ENCODE assay signal across 17 cellular contexts in genomic region chr17:17941015-17941414, GRCh38. TPM values are rescaled to one million over a fixed set of nuclear protein-coding genes. Genes with fewer than 3 reads are reported as not detected.
DNase-seq lines count a peak whose midpoint lies in the region; ATAC-seq and TF ChIP-seq lines count a peak whose summit lies in the region.
"Had no signal": no experiment of that assay in that cellular context is flagged by ENCODE, and none has a peak within 500 bp of the region (broad histone marks: within the 10 kb centered on the region; RNA-seq: fewer than 3 reads in every experiment).

No MANE protein-coding gene starts in this region.

- dilution Hi-C loops in IMR-90 (cut with HindIII; ENCODE audit: low sequenced_read_pairs, unreplicated experiment), result no loop called here

- H3K9me3 Mint-ChIP-seq in mesothelial cell of epicardium (no peaks in the 10 kb centered on the region), type B pancreatic cell (no peaks in the 10 kb centered on the region)
- H3K9me3 Mint-ChIP-seq: activated naive CD4-positive, alpha-beta T cell treated with anti-CD3 and anti-CD28 coated beads, Interleukin-2, amount 50 U/mL, for 24 hours had no signal

- H3K4me2 ChIP-seq in IMR-90 (ENCODE audit: low read depth, low read length), result no peak overlapping the region; the same call in none of the 2 replicates

- peak overlapping the region; percentile 53; the same call in 2 of the 3 replicates for H2BK15ac ChIP-seq in IMR-90 (ENCODE audit: low read depth, low read length)

- H2BK120ac ChIP-seq in IMR-90 (ENCODE audit: low read depth, low read length), result peak overlapping the region; percentile 44

- peaks cover 38 to 86% of the 10 kb centered on the region in 2 experiments for H3K79me1 ChIP-seq in IMR-90 (ENCODE audit: low read depth in 1 of 2, low read length in 2 of 2)

- no peak overlapping the region for H4K8ac ChIP-seq in IMR-90 (ENCODE audit: low read depth in 2 of 2, low read length in 2 of 2)

- no peaks in the 10 kb centered on the region for H3K27me3 ChIP-seq in IMR-90 (ENCODE audit: control insufficient read depth, insufficient read depth, low read length)
- H3K27me3 ChIP-seq: BE2C had no signal

- TF ChIP-seq POLR2A in IMR-90 (IDR thresholded peaks at IDR 0.05; ENCODE audit: low read depth, low read length) (no peak), lower leg skin (IDR thresholded peaks at IDR 0.05) (no peak)

- H3K27ac Mint-ChIP-seq in mesothelial cell of epicardium (peak overlapping the region; percentile 99), type B pancreatic cell (peak overlapping the region; percentile 78)
- H3K27ac Mint-ChIP-seq: activated naive CD4-positive, alpha-beta T cell treated with anti-CD3 and anti-CD28 coated beads, Interleukin-2, amount 50 U/mL, for 24 hours had no signal

- no peak overlapping the region for H2AFZ ChIP-seq in IMR-90 (replicated peaks; ENCODE audit: low read length, poor library complexity)

- in situ Hi-C loops in IMR-90 (cut with MboI; ENCODE audit: low sequenced_read_pairs), result no loop called here

- 0 out of 2 replicates have a peak overlapping the region, but pooled peaks have one; percentile 6 for H3K56ac ChIP-seq in IMR-90 (ENCODE audit: extremely low read depth, insufficient read depth, low read length)

- H3K4me3 ChIP-seq in IMR-90 (ENCODE audit: insufficient read depth, low read depth, low read length) (no peak overlapping the region), lower leg skin (ENCODE audit: low read depth, poor library complexity, severe bottlenecking) (no peak overlapping the region)

- H3K18ac ChIP-seq in IMR-90 (ENCODE audit: low read depth, low read length), result no peak overlapping the region

- DNase-seq in IMR-90, result no peak
- DNase-seq in astrocyte of the hippocampus (ENCODE audit: low read depth, low spot score), result peak; percentile 33
- no peak for DNase-seq in mesothelial cell of epicardium (ENCODE audit: low spot score in 2 of 2, unreplicated experiment in 2 of 2)
- DNase-seq in type B pancreatic cell (ENCODE audit: extremely low spot score, unreplicated experiment), result no peak
- DNase-seq in lower leg skin (ENCODE audit: low spot score in 2 of 2), result no peak
- no peak for DNase-seq in SHP77 (lab: John Stamatoyannopoulos, UW)
- DNase-seq: activated T-cell treated with anti-CD3 and anti-CD28 coated beads, Interleukin-2, amount 50 U/mL, for 1 hour; H7; hypothalamus; MM.1S; NCI-H526; OCI-M1; stimulated activated CD4-positive, alpha-beta T cell treated with anti-CD3 and anti-CD28 coated beads, Interleukin-12 subunit alpha, Interleukin-12 subunit beta, amount 100 ng/mL, for 4 hours; stimulated activated naive CD4-positive, alpha-beta T cell had no signal

- no peak for TF ChIP-seq CTCF in IMR-90 (conservative IDR thresholded peaks at IDR 0.05; ENCODE audit: low read depth, low read length)
- TF ChIP-seq CTCF in mesothelial cell of epicardium (IDR thresholded peaks at IDR 0.05; ENCODE audit: unreplicated experiment), result no peak
- TF ChIP-seq CTCF in type B pancreatic cell (conservative IDR thresholded peaks at IDR 0.05), result no peak
- no peak for TF ChIP-seq CTCF in lower leg skin (IDR thresholded peaks at IDR 0.05)

- H3K9me1 ChIP-seq in IMR-90 (ENCODE audit: insufficient read depth, low read length), result peaks cover 50% of the 10 kb centered on the region

- TF ChIP-seq RAD21 in IMR-90 (IDR thresholded peaks at IDR 0.05; ENCODE audit: low read length), result no peak

- peaks cover 52% of the 10 kb centered on the region for H3K4me1 ChIP-seq in IMR-90 (ENCODE audit: control insufficient read depth, insufficient read depth, low read length)

- peak overlapping the region; percentile 68 for H3K23ac ChIP-seq in IMR-90 (ENCODE audit: low read depth, low read length)

- whole genome bisulfite sequencing in IMR-90 (ENCODE audit: extremely low coverage in 2 of 2, insufficient read length in 1 of 2), 2 experiments, result 20% methylated on average over 2 of the region's 5 CpGs; no CpG with 5 or more reads in 1 of the 2 experiments
- WGBS in lower leg skin, 2 donors, result 47 to 65% methylated on average over 5 of the region's 5 CpGs

- ATAC-seq in IMR-90 (ENCODE audit: low read depth) (no peak), GM19351 (IDR thresholded peaks at IDR 0.05; ENCODE audit: unreplicated experiment) (no peak)

- CTCF ChIA-PET in IMR-90 (lab: Yijun Ruan, JAX), result interaction anchor here (0.6 kb wide), 1 partner anchor 259 kb away, joined by 3 read pairs; no protein-coding TSS in a partner anchor

- no TSS peak for BruUV-seq in IMR-90 (replicated peaks; lab: Mats Ljungman, UMichigan)

- H2BK20ac ChIP-seq in IMR-90 (ENCODE audit: low read depth, low read length), result peak overlapping the region; percentile 71

- H3K4me3 Mint-ChIP-seq in mesothelial cell of epicardium (no peak overlapping the region), type B pancreatic cell (peak overlapping the region; percentile 21)
- H3K4me3 Mint-ChIP-seq: activated naive CD4-positive, alpha-beta T cell treated with anti-CD3 and anti-CD28 coated beads, Interleukin-2, amount 50 U/mL, for 24 hours had no signal

- H3K14ac ChIP-seq in IMR-90 (replicated peaks; ENCODE audit: low read depth, low read length), result peak overlapping the region; percentile 84

- H4K91ac ChIP-seq in IMR-90 (ENCODE audit: insufficient read depth, low read depth, low read length), result no peak overlapping the region; the same call in none of the 2 replicates

- peak overlapping the region; percentile 79 for H2AK9ac ChIP-seq in IMR-90 (replicated peaks; ENCODE audit: low read depth, low read length, poor library complexity)

- H3K36me3 ChIP-seq in IMR-90 (ENCODE audit: control insufficient read depth, insufficient read depth, low read length), result no peaks in the 10 kb centered on the region
- H3K36me3 ChIP-seq: BE2C had no signal

- POLR2A ChIA-PET in IMR-90 (lab: Charles Lee; ENCODE audit: unreplicated experiment), result no interaction called here

- no peaks in the 10 kb centered on the region for H3K36me3 Mint-ChIP-seq in mesothelial cell of epicardium
- no peaks in the 10 kb centered on the region for H3K36me3 Mint-ChIP-seq in type B pancreatic cell

- H3K9me3 ChIP-seq in IMR-90 (ENCODE audit: control insufficient read depth, insufficient read depth, low read length), result no peaks in the 10 kb centered on the region
- H3K9me3 ChIP-seq: BE2C had no signal

- no peak overlapping the region for H2BK5ac ChIP-seq in IMR-90 (ENCODE audit: low read depth, low read length, poor library complexity, severe bottlenecking)

- peaks cover 14% of the 10 kb centered on the region; the same call in 1 of the 2 replicates for H4K20me1 ChIP-seq in IMR-90 (ENCODE audit: insufficient read depth, low read length)

- intact Hi-C loops in IMR-90 (cut with micrococcal nuclease) (no loop called here), lower leg skin (cut with DNase I; ENCODE audit: low total_unique reads) (no loop called here)

- peak overlapping the region; percentile 80 for H2AK5ac ChIP-seq in IMR-90 (ENCODE audit: low read depth, low read length)

- H4K5ac ChIP-seq in IMR-90 (ENCODE audit: low read depth, low read length), result 0 out of 2 replicates have a peak overlapping the region, but pooled peaks have one; percentile 39

- H3K4me1 Mint-ChIP-seq in mesothelial cell of epicardium (peaks cover 92% of the 10 kb centered on the region), type B pancreatic cell (ENCODE audit: unreplicated experiment) (peaks cover 84% of the 10 kb centered on the region)

- H3K27me3 Mint-ChIP-seq in mesothelial cell of epicardium (ENCODE audit: low read depth) (no peaks in the 10 kb centered on the region), type B pancreatic cell (no peaks in the 10 kb centered on the region)
- H3K27me3 Mint-ChIP-seq: activated naive CD4-positive, alpha-beta T cell treated with anti-CD3 and anti-CD28 coated beads, Interleukin-2, amount 50 U/mL, for 24 hours had no signal

- H3K4ac ChIP-seq in IMR-90 (ENCODE audit: low read depth, low read length), result peak overlapping the region; percentile 64

- peak overlapping the region; percentile 16; the same call in 1 of the 2 replicates for H3K27ac ChIP-seq in IMR-90 (ENCODE audit: insufficient read depth, low read length)

- no peak overlapping the region for H3K9ac ChIP-seq in IMR-90 (ENCODE audit: low read depth, low read length)

TF ChIP-seq in IMR-90, 13 proteins besides CTCF, POLR2A, EP300 and RAD21 (continues in another document):
- no peak for TF ChIP-seq CEBPB (IDR thresholded peaks at IDR 0.05; ENCODE audit: low read depth, low read length)
- no peak for TF ChIP-seq RCOR1 (IDR thresholded peaks at IDR 0.05; ENCODE audit: insufficient replicate concordance, low read length)
- TF ChIP-seq CHD1 (IDR thresholded peaks at IDR 0.05; ENCODE audit: low read depth, low read length), result no peak
- no peak for TF ChIP-seq SMC3 (IDR thresholded peaks at IDR 0.05; ENCODE audit: low read depth, low read length)
- no peak for TF ChIP-seq MXI1 (IDR thresholded peaks at IDR 0.05; ENCODE audit: borderline replicate concordance, low read depth, low read length)
- TF ChIP-seq BHLHE40 (IDR thresholded peaks at IDR 0.05; ENCODE audit: low read depth, low read length), result no peak
- TF ChIP-seq NFE2L2 (IDR thresholded peaks at IDR 0.05; ENCODE audit: low read depth, low read length), result no peak
- TF ChIP-seq, protein P1, sequence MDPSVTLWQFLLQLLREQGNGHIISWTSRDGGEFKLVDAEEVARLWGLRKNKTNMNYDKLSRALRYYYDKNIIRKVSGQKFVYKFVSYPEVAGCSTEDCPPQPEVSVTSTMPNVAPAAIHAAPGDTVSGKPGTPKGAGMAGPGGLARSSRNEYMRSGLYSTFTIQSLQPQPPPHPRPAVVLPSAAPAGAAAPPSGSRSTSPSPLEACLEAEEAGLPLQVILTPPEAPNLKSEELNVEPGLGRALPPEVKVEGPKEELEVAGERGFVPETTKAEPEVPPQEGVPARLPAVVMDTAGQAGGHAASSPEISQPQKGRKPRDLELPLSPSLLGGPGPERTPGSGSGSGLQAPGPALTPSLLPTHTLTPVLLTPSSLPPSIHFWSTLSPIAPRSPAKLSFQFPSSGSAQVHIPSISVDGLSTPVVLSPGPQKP (IDR thresholded peaks at IDR 0.05; ENCODE audit: borderline replicate concordance, low read depth, low read length), result no peak

RNA-seq across cellular contexts. Expression of gene TOM1L2, which starts 31.2 kb away (rescaled TPM):
- 23.3 and 34.4 TPM in 2 replicates for total RNA-seq in IMR-90 (2012; rRNA removed)
- 51.7 and 54.3 TPM in 2 replicates for polyA plus RNA-seq in IMR-90 (2012; rRNA removed)
- 33.4 and 54.4 TPM in 2 replicates for polyA plus RNA-seq in IMR-90 (2012; cell fraction: cytosol; rRNA removed)
- polyA plus RNA-seq in IMR-90 (2012; cell fraction: nucleus; rRNA removed; ENCODE audit: low replicate concordance), result 144 and 187 TPM in 2 replicates
- total RNA-seq in mesothelial cell of epicardium, result 122 to 126 TPM (median 123 TPM) in 3 replicates
- 62.5 and 107 TPM in 2 replicates for total RNA-seq in type B pancreatic cell (ENCODE audit: low replicate concordance)
- total RNA-seq in lower leg skin, result 100 to 1,000 TPM; 119 to 555 (median 155) TPM

RNA-seq across cellular contexts. Expression of gene DRC3, which starts 31.6 kb away (rescaled TPM):
- total RNA-seq in IMR-90 (2012; rRNA removed) (0.28 and 0.72 TPM in 2 replicates), mesothelial cell of epicardium (2.9 to 3.2 TPM (median 3.2 TPM) in 3 replicates), type B pancreatic cell (ENCODE audit: low replicate concordance) (3.4 and 8.9 TPM in 2 replicates), lower leg skin (1 to 10 TPM in 3 of 4 donors, under 1 TPM in 1; 0.93 to 6.4 (median 4.0) TPM)
- polyA plus RNA-seq in IMR-90 (2012; rRNA removed), result 0.23 and 0.55 TPM in 2 replicates
- polyA plus RNA-seq in IMR-90 (2012; cell fraction: cytosol; rRNA removed), result 0.12 and 0.30 TPM in 2 replicates
- polyA plus RNA-seq in IMR-90 (2012; cell fraction: nucleus; rRNA removed; ENCODE audit: low replicate concordance), result 1.1 and 1.8 TPM in 2 replicates
